Comparison of ENCODE assay signal across 1 cellular context in the genomic region with DNA sequence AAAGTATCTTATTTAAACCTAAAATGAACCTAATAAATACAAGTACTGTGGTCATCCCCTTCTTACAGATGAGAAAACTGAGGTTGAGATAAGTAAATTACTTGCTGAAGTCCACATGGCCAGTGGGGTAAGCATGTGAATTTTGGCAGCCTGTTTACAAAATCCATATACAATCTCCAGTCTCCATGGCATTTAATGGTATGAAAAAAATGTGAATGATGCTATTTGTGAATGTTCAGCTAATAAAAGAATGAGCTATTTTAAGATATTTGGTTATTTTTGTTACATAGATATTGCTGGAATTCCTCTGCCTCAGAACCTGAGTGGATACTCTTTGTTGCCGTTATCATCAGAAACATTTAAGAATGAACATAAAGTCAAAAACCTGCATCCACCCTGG.
TF ChIP-seq lines count a peak whose summit lies in the region.

No MANE protein-coding gene starts in this region.

TF ChIP-seq in HepG2, 621 proteins besides CTCF, POLR2A, EP300 and RAD21:
- TF ChIP-seq ATF1 (CRISPR knock-in tag; IDR thresholded peaks at IDR 0.05) = no peak
- TF ChIP-seq RELA (CRISPR knock-in tag; IDR thresholded peaks at IDR 0.05) = no peak
- TF ChIP-seq TSC22D2 (CRISPR knock-in tag; IDR thresholded peaks at IDR 0.05; ENCODE audit: borderline replicate concordance) = no peak
- no peak for TF ChIP-seq IKZF5 (CRISPR knock-in tag; IDR thresholded peaks at IDR 0.05)
- no peak for TF ChIP-seq DZIP1 (CRISPR knock-in tag; IDR thresholded peaks at IDR 0.05)
- TF ChIP-seq ZNF431 (CRISPR knock-in tag; IDR thresholded peaks at IDR 0.05; ENCODE audit: borderline replicate concordance, low read depth) = no peak
- no peak for TF ChIP-seq KIAA2018 (CRISPR knock-in tag; IDR thresholded peaks at IDR 0.05; ENCODE audit: borderline replicate concordance)
- no peak for TF ChIP-seq MED1 (CRISPR knock-in tag; IDR thresholded peaks at IDR 0.05)
- no peak for TF ChIP-seq NFIB (CRISPR knock-in tag; IDR thresholded peaks at IDR 0.05; ENCODE audit: borderline replicate concordance)
- no peak for TF ChIP-seq DNMT1 (CRISPR knock-in tag; IDR thresholded peaks at IDR 0.05)
- TF ChIP-seq ZNF646 (CRISPR knock-in tag; IDR thresholded peaks at IDR 0.05) = no peak
- no peak for TF ChIP-seq ATRX (CRISPR knock-in tag; IDR thresholded peaks at IDR 0.05; ENCODE audit: borderline replicate concordance)
- no peak for TF ChIP-seq KAT8 (CRISPR knock-in tag; IDR thresholded peaks at IDR 0.05)
- TF ChIP-seq PAX8 (CRISPR knock-in tag; IDR thresholded peaks at IDR 0.05; ENCODE audit: borderline replicate concordance) = no peak
- no peak for TF ChIP-seq ATM (IDR thresholded peaks at IDR 0.05; ENCODE audit: borderline replicate concordance)
- TF ChIP-seq SPEN (CRISPR knock-in tag; IDR thresholded peaks at IDR 0.05; ENCODE audit: low read depth) = no peak
- no peak for TF ChIP-seq ELF1 (CRISPR knock-in tag; IDR thresholded peaks at IDR 0.05)
- TF ChIP-seq ISL2 (CRISPR knock-in tag; IDR thresholded peaks at IDR 0.05) = no peak
- no peak for TF ChIP-seq ZNF121 (CRISPR knock-in tag; IDR thresholded peaks at IDR 0.05)
